In genomic region chr1:228039986-228040385, GRCh38 we compare ENCODE assay signal across 24 cellular contexts. TPM values are rescaled to one million over a fixed set of nuclear protein-coding genes. Genes with fewer than 3 reads are reported as not detected.
DNase-seq lines count a peak whose midpoint lies in the region; ATAC-seq, FAIRE-seq and TF ChIP-seq lines count a peak whose summit lies in the region.
"Had no signal": no experiment of that assay in that cellular context is flagged by ENCODE, and none has a peak within 500 bp of the region (broad histone marks: within the 10 kb centered on the region; RNA-seq: fewer than 3 reads in every experiment).

No MANE protein-coding gene starts in this region.

- DNase-seq in activated effector memory CD4-positive, alpha-beta T cell treated with anti-CD3 and anti-CD28 coated beads, Interleukin-2, amount 50 U/mL, for 16 hours: peak; percentile 41
- no peak for DNase-seq in activated effector memory CD4-positive, alpha-beta T cell treated with Interleukin-2 at 50 U/mL for 16 hours
- DNase-seq in kidney: peak; percentile 7
- DNase-seq in posterior vena cava (ENCODE audit: low spot score): peak; percentile 51
- DNase-seq in upper lobe of right lung: peak; percentile 40
- no peak for DNase-seq in GF-D8 (lab: John Stamatoyannopoulos, UW)
- DNase-seq in GM19240 (ENCODE audit: insufficient read length, low spot score): no peak
- DNase-seq: Calu3; CD8-positive, alpha-beta memory T cell; Kasumi-1; NCI-H1694; NCI-H2081; NCI-H2171; NCI-H524 treated with DMSO at 0.1 percent for 48 hours; SHP77 had no signal

- intact Hi-C loops in kidney (cut with DNase I) (no loop called here), posterior vena cava (cut with DNase I) (no loop called here), upper lobe of right lung (cut with DNase I) (no loop called here)

- H3K27me3 ChIP-seq in upper lobe of right lung: peaks cover 41% of the 10 kb centered on the region

- no peaks in the 10 kb centered on the region for H3K9me3 ChIP-seq in kidney (ENCODE audit: control insufficient read depth in 1 of 2, low read length in 2 of 2)
- H3K9me3 ChIP-seq in upper lobe of right lung: no peaks in the 10 kb centered on the region

- H3K4me3 ChIP-seq in kidney (ENCODE audit: low read length in 2 of 2) (no peak overlapping the region), upper lobe of right lung (no peak overlapping the region)

- no peak overlapping the region for H3K9ac ChIP-seq in kidney (ENCODE audit: low read length in 2 of 2)

- H3K4me1 ChIP-seq in kidney (ENCODE audit: control insufficient read depth in 1 of 2, insufficient read depth in 1 of 2, low read depth in 1 of 2, low read length in 2 of 2) (no peaks in the 10 kb centered on the region), upper lobe of right lung (peaks cover 8% of the 10 kb centered on the region)

- H3K36me3 ChIP-seq in kidney (ENCODE audit: control insufficient read depth in 1 of 2, insufficient read depth in 2 of 2, low read length in 2 of 2): no peaks in the 10 kb centered on the region
- no peaks in the 10 kb centered on the region for H3K36me3 ChIP-seq in upper lobe of right lung

- no peak for TF ChIP-seq CTCF in kidney (IDR thresholded peaks at IDR 0.05; ENCODE audit: borderline replicate concordance, extremely low read depth, insufficient read depth)
- TF ChIP-seq CTCF in upper lobe of right lung (IDR thresholded peaks at IDR 0.05): no peak

- H3K27ac ChIP-seq in kidney (ENCODE audit: low read depth in 2 of 2, low read length in 2 of 2) (no peak overlapping the region), upper lobe of right lung (no peak overlapping the region)
- H3K27ac ChIP-seq: C4-2B had no signal

- ATAC-seq in upper lobe of right lung: no peak
- ATAC-seq in HG03432 (IDR thresholded peaks at IDR 0.05; ENCODE audit: unreplicated experiment): no peak

- no peak for FAIRE-seq in kidney (lab: Jason Lieb, UNC)
- FAIRE-seq: A204.1, G401.6, GM18507 had no signal

RNA-seq across cellular contexts. Expression of gene WNT3A, which starts 33.2 kb away (rescaled TPM):
- total RNA-seq in kidney (not detected), posterior vena cava (not detected), upper lobe of right lung (10.1 TPM)
- not detected for polyA plus RNA-seq in kidney (ENCODE audit: insufficient read depth, low read depth, low replicate concordance)
- total RNA-seq: Calu3; CD8-positive, alpha-beta memory T cell; Daoy; H4; MCF 10A; RPMI7951 had no signal
- polyA plus RNA-seq: CD8-positive, alpha-beta memory T cell had no signal

RNA-seq across cellular contexts. Expression of gene ARF1, which starts 42.5 kb away (rescaled TPM):
- total RNA-seq in kidney (383 TPM), posterior vena cava (100 to 1,000 TPM; 300 to 342 TPM), upper lobe of right lung (397 TPM)
- polyA plus RNA-seq in kidney (ENCODE audit: insufficient read depth, low read depth, low replicate concordance): 398 TPM

Comparison
In these comparisons a context has a peak if more than half of its experiments do, and no peak if none do; other contexts are left out.
1. DNase-seq: peak in activated effector memory CD4-positive, alpha-beta T cell treated with anti-CD3 and anti-CD28 coated beads, Interleukin-2, amount 50 U/mL, for 16 hours (single experiment), kidney (single experiment), posterior vena cava (single experiment) and upper lobe of right lung (single experiment); none in activated effector memory CD4-positive, alpha-beta T cell treated with Interleukin-2 at 50 U/mL for 16 hours (single experiment), GF-D8 (single experiment) and GM19240 (single experiment).
2. RNA of gene WNT3A, which starts 33.2 kb away (total RNA-seq): 10.1 TPM in upper lobe of right lung (single experiment); not detected in kidney (single experiment) and not detected in posterior vena cava; every median in the first group is over 10 times any median in the second.